Comparison of ENCODE assay signal across 10 cellular contexts in the genomic region with DNA sequence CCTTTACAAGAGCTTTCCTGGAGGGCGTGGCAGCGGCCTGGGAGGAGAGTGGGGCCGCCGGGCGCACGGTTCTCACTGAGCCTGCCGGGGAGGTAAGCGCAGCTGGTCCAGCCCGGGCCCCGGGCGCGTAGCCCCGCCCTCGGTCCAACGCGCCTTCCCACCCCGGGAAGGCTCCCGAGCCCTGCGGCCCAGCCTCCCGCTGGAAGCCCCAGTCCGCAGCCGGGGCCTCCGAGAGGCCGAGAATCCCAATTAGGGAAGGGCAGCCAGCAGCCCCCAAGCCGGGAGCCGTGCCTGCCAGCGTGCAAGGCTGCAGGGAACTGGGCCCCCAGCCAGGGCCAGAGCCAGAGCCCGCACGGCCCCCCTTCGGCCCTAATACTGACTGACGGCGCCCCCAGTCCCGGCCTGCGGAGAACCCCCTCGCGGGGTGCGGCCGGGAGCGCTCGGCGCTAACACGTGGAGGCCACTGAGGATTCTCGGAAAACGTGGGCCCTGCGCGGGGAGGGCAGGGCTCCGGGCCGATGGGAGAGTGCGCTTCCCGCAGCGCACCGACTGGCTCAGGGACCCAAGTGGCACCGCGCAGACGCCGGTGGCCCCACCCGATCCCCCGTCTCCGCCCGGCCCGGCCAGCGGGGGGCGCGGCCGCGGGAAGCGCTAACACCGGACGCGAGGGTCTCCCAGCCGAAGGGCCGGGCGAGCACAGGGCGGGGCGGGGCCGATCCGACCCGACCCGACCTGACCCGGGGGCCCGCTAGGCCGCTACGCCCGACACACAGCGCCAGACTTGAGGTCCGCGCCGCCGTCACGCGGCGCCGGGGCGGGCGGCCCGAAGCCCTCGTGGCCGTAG. TPM values are rescaled to one million over a fixed set of nuclear protein-coding genes. Genes with fewer than 3 reads are reported as not detected.
DNase-seq lines count a peak whose midpoint lies in the region; ATAC-seq and TF ChIP-seq lines count a peak whose summit lies in the region.
"Had no signal": no experiment of that assay in that cellular context is flagged by ENCODE, and none has a peak within 500 bp of the region (broad histone marks: within the 10 kb centered on the region; RNA-seq: fewer than 3 reads in every experiment).

No MANE protein-coding gene starts in this region.

- intact Hi-C loops in sigmoid colon (cut with DNase I), result loop anchor here (5.0 to 10.0 kb wide), 2 partner anchors 91 to 978 kb away; a partner anchor contains a TSS

- no peak overlapping the region for H4K5ac ChIP-seq in H9 (ENCODE audit: insufficient read length, low read depth, low read length)

- no peaks in the 10 kb centered on the region for H4K20me1 ChIP-seq in H9 (ENCODE audit: control insufficient read depth, insufficient read depth, insufficient read length)

- no peak overlapping the region for H4K91ac ChIP-seq in H9 (ENCODE audit: insufficient read length, low read depth, low read length)

- H3K4me2 ChIP-seq in H9 (ENCODE audit: insufficient read depth, insufficient read length, low read length), result peak overlapping the region; percentile 87

- TF ChIP-seq EP300 in sigmoid colon (IDR thresholded peaks at IDR 0.05), result no peak

- no peaks in the 10 kb centered on the region for H3K27me3 ChIP-seq in H9 (ENCODE audit: insufficient read depth, low read length)
- H3K27me3 ChIP-seq in iPS-20b (ENCODE audit: insufficient read depth, low read length), result no peaks in the 10 kb centered on the region
- H3K27me3 ChIP-seq in sigmoid colon, result no peaks in the 10 kb centered on the region

- H2BK20ac ChIP-seq in H9 (ENCODE audit: low read depth, low read length, poor library complexity, severe bottlenecking), result no peak overlapping the region

- H3K18ac ChIP-seq in H9 (ENCODE audit: insufficient read length, low read depth, low read length), result peak overlapping the region; percentile 94

- no peak overlapping the region for H3K23ac ChIP-seq in H9 (ENCODE audit: insufficient read length, low read depth, low read length)

- no peaks in the 10 kb centered on the region for H3K9me3 ChIP-seq in H9 (ENCODE audit: control insufficient read depth, low read depth, low read length)
- H3K9me3 ChIP-seq in iPS-20b (ENCODE audit: insufficient read depth, low read depth, low read length), result no peaks in the 10 kb centered on the region
- H3K9me3 ChIP-seq in sigmoid colon, result no peaks in the 10 kb centered on the region

- H3K27ac ChIP-seq in H9 (ENCODE audit: insufficient read length, low read depth, low read length) (no peak overlapping the region), iPS-20b (ENCODE audit: low read length) (peak overlapping the region; percentile 48), sigmoid colon (peak overlapping the region; percentile 86 to 94 (median 91))

- H2BK15ac ChIP-seq in H9 (ENCODE audit: low read depth, low read length), result no peak overlapping the region

- H3K56ac ChIP-seq in H9 (ENCODE audit: insufficient read length, low read depth, low read length), result no peak overlapping the region

- H3K79me2 ChIP-seq in H9 (ENCODE audit: insufficient read depth, low read length), result peaks cover 6% of the 10 kb centered on the region; the same call in 1 of the 2 replicates

- 0 out of 5 replicates have a peak, but pooled peaks cover 0 to 2% of the 10 kb centered on the region in 2 experiments for H3K9me3 Mint-ChIP-seq in H9
- H3K9me3 Mint-ChIP-seq in brain, result peaks cover 0 to 3% (median 0%) of the 10 kb centered on the region in 5 experiments
- H3K9me3 Mint-ChIP-seq in immature natural killer cell, result no peaks in the 10 kb centered on the region

- H3K27me3 Mint-ChIP-seq in H9 (ENCODE audit: low read depth), result no peaks in the 10 kb centered on the region; the same call in 1 of the 2 replicates
- H3K27me3 Mint-ChIP-seq in brain, result peaks cover 6% of the 10 kb centered on the region
- peaks cover 0 to 6% (median 3%) of the 10 kb centered on the region in 3 donors for H3K27me3 Mint-ChIP-seq in immature natural killer cell (ENCODE audit: low read depth in 3 of 3)

- H2AK5ac ChIP-seq in H9 (ENCODE audit: insufficient read length, low read length), result no peak overlapping the region

- no peak for TF ChIP-seq POLR2A in sigmoid colon (IDR thresholded peaks at IDR 0.05)

- TF ChIP-seq CTCF in H9 (conservative IDR thresholded peaks at IDR 0.05) (peak; percentile 20; the same call in 2 of the 3 replicates), brain (conservative IDR thresholded peaks at IDR 0.05) (no peak), sigmoid colon (IDR thresholded peaks at IDR 0.05) (peak in 1 of 4 experiments; percentile 24)

- WGBS in H9 (ENCODE audit: extremely low coverage, insufficient read length, low lambda C conversion rate), result no CpG with 5 or more reads among the region's 98 CpGs
- 32 to 67% methylated on average over 98 of the region's 98 CpGs for WGBS in sigmoid colon, 2 donors

- no peak overlapping the region for H3T11ph ChIP-seq in H9 (ENCODE audit: low read length)

- no peak overlapping the region for H2BK5ac ChIP-seq in H9 (ENCODE audit: insufficient read length, low read length)

- peaks cover 46 to 55% of the 10 kb centered on the region in 2 experiments for H3K4me1 Mint-ChIP-seq in H9
- H3K4me1 Mint-ChIP-seq in brain, result peaks cover 49% of the 10 kb centered on the region
- H3K4me1 Mint-ChIP-seq in immature natural killer cell, result peaks cover 3 to 9% of the 10 kb centered on the region in 2 donors

- H2AFZ ChIP-seq in H9 (ENCODE audit: low read length), result no peak overlapping the region

- peak overlapping the region; percentile 86 for H3K9ac ChIP-seq in H9 (ENCODE audit: extremely low read depth, insufficient read length, low read length)
- peak overlapping the region; percentile 91 for H3K9ac ChIP-seq in iPS-20b (ENCODE audit: low read depth, low read length)

- H3K14ac ChIP-seq in H9 (ENCODE audit: insufficient read depth, low read length), result peak overlapping the region; percentile 91

- H4K8ac ChIP-seq in H9 (replicated peaks; ENCODE audit: insufficient read length, low read depth, low read length), result no peak overlapping the region

- peak overlapping the region; percentile 79 to 97 (median 87); a peak in 3 of 7 replicates for H3K27ac Mint-ChIP-seq in H9
- H3K27ac Mint-ChIP-seq in brain, result peak overlapping the region in 4 of 5 experiments; percentile 77 to 98 (median 94)
- no peak overlapping the region for H3K27ac Mint-ChIP-seq in immature natural killer cell

- peaks cover 0 to 56% (median 24%) of the 10 kb centered on the region in 3 experiments; a peak in 5 of 7 replicates for H3K36me3 Mint-ChIP-seq in H9 (ENCODE audit: insufficient read depth in 1 of 3, low read depth in 3 of 3)
- H3K36me3 Mint-ChIP-seq in brain, result peaks cover 15% of the 10 kb centered on the region
- H3K36me3 Mint-ChIP-seq in immature natural killer cell, result peaks cover 0 to 8% (median 0%) of the 10 kb centered on the region in 3 donors

- H3K79me1 ChIP-seq in H9 (ENCODE audit: insufficient read depth, low read depth, low read length, poor library complexity, severe bottlenecking), result peaks cover 2% of the 10 kb centered on the region

- H2BK12ac ChIP-seq in H9 (ENCODE audit: insufficient read length, low read depth, low read length), result no peak overlapping the region

- H3K4me3 Mint-ChIP-seq in H9, result peak overlapping the region; percentile 92 to 95
- peak overlapping the region; percentile 77 to 95 (median 83) for H3K4me3 Mint-ChIP-seq in brain
- H3K4me3 Mint-ChIP-seq in immature natural killer cell, result no peak overlapping the region

- no peak overlapping the region; the same call in 1 of the 2 replicates for H3K4ac ChIP-seq in H9 (ENCODE audit: low read depth, low read length)

- H2BK120ac ChIP-seq in H9 (ENCODE audit: low read depth, low read length, poor library complexity, severe bottlenecking), result no peak overlapping the region

- H3K36me3 ChIP-seq in iPS-20b (ENCODE audit: insufficient read depth, low read depth, low read length) (peaks cover 38% of the 10 kb centered on the region), sigmoid colon (peaks cover 0 to 19% (median 0%) of the 10 kb centered on the region in 4 donors)

- H3K23me2 ChIP-seq in H9 (ENCODE audit: insufficient read length, low read depth, low read length, poor library complexity, severe bottlenecking), result peaks cover 22% of the 10 kb centered on the region

- H3K4me3 ChIP-seq in iPS-20b (ENCODE audit: low read length), result peak overlapping the region; percentile 91
- H3K4me3 ChIP-seq in sigmoid colon, result peak overlapping the region; percentile 52 to 65 (median 58)

- peak; percentile 58 for DNase-seq in H9
- peak; percentile 85 for DNase-seq in sigmoid colon
- DNase-seq in immature natural killer cell, result no peak
- no peak for DNase-seq in AG20443 (ENCODE audit: low spot score)
- DNase-seq: activated naive CD4-positive, alpha-beta T cell had no signal

- H3K4me1 ChIP-seq in H9 (ENCODE audit: insufficient read depth, low read length) (no peaks in the 10 kb centered on the region; the same call in 1 of the 2 replicates), iPS-20b (ENCODE audit: insufficient read depth, low read length) (peaks cover 43% of the 10 kb centered on the region), sigmoid colon (peaks cover 0 to 61% (median 55%) of the 10 kb centered on the region in 4 donors)

- ATAC-seq in GM21367 (IDR thresholded peaks at IDR 0.05; ENCODE audit: unreplicated experiment), result no peak
- ATAC-seq in GM21576 (IDR thresholded peaks at IDR 0.05; ENCODE audit: unreplicated experiment), result no peak
- ATAC-seq: Panc1 had no signal

RNA-seq across cellular contexts. Expression of a gene that starts 5.7 kb away (rescaled TPM):
- total RNA-seq in H9 (2021), result 48.2 and 49.3 TPM in 2 replicates
- 16.5 TPM for polyA plus RNA-seq in brain (ENCODE audit: insufficient read depth, low read depth, low replicate concordance)
- total RNA-seq in sigmoid colon, result 10 to 100 TPM; 11.1 to 20.4 (median 13.6) TPM
- 1 to 10 TPM in 2 of 3 donors, under 1 TPM in 1; 0.69 to 4.0 (median 3.6) TPM for polyA plus RNA-seq in sigmoid colon
- polyA plus RNA-seq in immature natural killer cell, result under 1 TPM in 2 of 3 donors, not detected in 1; 0.11 to 0.12 TPM

RNA-seq across cellular contexts. Expression of a gene that starts 50.4 kb away (rescaled TPM):
- total RNA-seq in H9 (2021), result 121 TPM in 2 replicates
- 43.6 TPM for polyA plus RNA-seq in brain (ENCODE audit: insufficient read depth, low read depth, low replicate concordance)
- 10 to 100 TPM; 12.2 to 15.2 (median 14.1) TPM for total RNA-seq in sigmoid colon
- polyA plus RNA-seq in sigmoid colon, result 10 to 100 TPM in 1 of 3 donors, 1 to 10 TPM in 2; 4.6 to 11.7 (median 4.8) TPM
- 1 to 10 TPM in 2 of 3 donors, under 1 TPM in 1; 0.36 to 2.3 (median 1.2) TPM for polyA plus RNA-seq in immature natural killer cell

Comparison
In these comparisons a context has a peak if more than half of its experiments do, and no peak if none do; other contexts are left out.
1. DNase-seq: peak in H9 (single experiment) and sigmoid colon (single experiment); none in immature natural killer cell (0 of 3) and AG20443 (single experiment).
2. H3K27ac Mint-ChIP-seq: peak in H9 (3 of 3) and brain (4 of 5); none in immature natural killer cell (0 of 6).
3. H3K4me3 Mint-ChIP-seq: peak in H9 (2 of 2) and brain (5 of 5); none in immature natural killer cell (0 of 5).